In the genomic region with DNA sequence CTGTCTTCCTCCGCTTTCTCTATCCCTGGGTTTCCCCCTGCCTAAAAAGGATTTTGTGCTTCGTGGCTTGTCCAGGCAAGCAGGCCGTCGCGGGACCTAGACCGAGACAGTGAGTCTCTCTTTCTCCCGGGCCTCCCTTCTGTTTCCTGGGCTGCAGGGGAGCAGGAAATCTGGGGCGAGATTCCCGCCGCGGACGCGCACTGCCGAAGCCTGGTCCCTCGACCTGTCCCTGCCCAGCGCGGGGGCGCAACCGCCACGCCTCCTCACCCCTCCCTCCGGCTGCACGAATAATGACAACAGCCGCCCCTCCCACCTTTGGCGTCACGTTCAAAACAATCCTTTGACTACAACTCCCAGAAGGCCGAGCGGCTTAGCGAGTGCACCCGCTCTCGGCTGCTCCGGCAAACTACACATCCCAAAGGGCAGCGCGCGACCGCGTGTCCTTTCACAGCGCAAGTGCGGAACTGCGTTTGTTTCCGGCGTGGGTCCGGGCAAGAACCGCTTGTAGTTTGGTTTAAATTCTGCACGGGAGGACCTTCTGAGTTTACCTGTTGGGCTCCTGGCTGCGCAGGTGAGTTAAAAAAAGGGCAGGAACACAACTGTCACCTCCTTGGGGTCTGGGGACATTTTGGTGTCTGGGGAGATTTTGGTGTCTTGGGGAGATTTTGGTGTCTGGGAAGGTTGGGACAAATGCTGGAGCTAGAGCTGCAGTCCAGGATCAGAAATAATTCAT, we compare ENCODE assay signal across 1 cellular context.
TF ChIP-seq lines count a peak whose summit lies in the region.

A gene (plus strand): TSS at position 473 of the 733 bp plus-strand sequence. CDS start 1,715 bp downstream, outside the sequence.

TF ChIP-seq in HepG2, 621 proteins besides CTCF, POLR2A, EP300 and RAD21 (continued from another document and continues in another):
- TF ChIP-seq, protein P1, sequence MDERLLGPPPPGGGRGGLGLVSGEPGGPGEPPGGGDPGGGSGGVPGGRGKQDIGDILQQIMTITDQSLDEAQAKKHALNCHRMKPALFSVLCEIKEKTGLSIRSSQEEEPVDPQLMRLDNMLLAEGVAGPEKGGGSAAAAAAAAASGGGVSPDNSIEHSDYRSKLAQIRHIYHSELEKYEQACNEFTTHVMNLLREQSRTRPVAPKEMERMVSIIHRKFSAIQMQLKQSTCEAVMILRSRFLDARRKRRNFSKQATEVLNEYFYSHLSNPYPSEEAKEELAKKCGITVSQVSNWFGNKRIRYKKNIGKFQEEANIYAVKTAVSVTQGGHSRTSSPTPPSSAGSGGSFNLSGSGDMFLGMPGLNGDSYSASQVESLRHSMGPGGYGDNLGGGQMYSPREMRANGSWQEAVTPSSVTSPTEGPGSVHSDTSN (CRISPR knock-in tag; IDR thresholded peaks at IDR 0.05), result no peak
- TF ChIP-seq, protein P2, sequence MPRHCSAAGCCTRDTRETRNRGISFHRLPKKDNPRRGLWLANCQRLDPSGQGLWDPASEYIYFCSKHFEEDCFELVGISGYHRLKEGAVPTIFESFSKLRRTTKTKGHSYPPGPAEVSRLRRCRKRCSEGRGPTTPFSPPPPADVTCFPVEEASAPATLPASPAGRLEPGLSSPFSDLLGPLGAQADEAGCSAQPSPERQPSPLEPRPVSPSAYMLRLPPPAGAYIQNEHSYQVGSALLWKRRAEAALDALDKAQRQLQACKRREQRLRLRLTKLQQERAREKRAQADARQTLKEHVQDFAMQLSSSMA (CRISPR knock-in tag; IDR thresholded peaks at IDR 0.05), result 0 out of 2 replicates have a peak, but pooled peaks have one; percentile 21
- no peak for TF ChIP-seq MYNN (CRISPR knock-in tag; IDR thresholded peaks at IDR 0.05; ENCODE audit: low read depth)
- peak; percentile 91 for TF ChIP-seq SOX5 (CRISPR knock-in tag; IDR thresholded peaks at IDR 0.05; ENCODE audit: borderline replicate concordance)
- TF ChIP-seq, protein P3, sequence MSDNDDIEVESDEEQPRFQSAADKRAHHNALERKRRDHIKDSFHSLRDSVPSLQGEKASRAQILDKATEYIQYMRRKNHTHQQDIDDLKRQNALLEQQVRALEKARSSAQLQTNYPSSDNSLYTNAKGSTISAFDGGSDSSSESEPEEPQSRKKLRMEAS (IDR thresholded peaks at IDR 0.05), result peak; percentile 92
- TF ChIP-seq ZNF547 (CRISPR knock-in tag; IDR thresholded peaks at IDR 0.05), result no peak
- TF ChIP-seq RNF2 (conservative IDR thresholded peaks at IDR 0.05; ENCODE audit: low read depth), result no peak
- 0 out of 2 replicates have a peak, but pooled peaks have one; percentile 31 for TF ChIP-seq REL (CRISPR knock-in tag; conservative IDR thresholded peaks at IDR 0.05)
- 0 out of 2 replicates have a peak, but pooled peaks have one; percentile 20 for TF ChIP-seq DPF2 (CRISPR knock-in tag; IDR thresholded peaks at IDR 0.05; ENCODE audit: borderline replicate concordance, low read depth)
- TF ChIP-seq ZBTB7B (CRISPR knock-in tag; IDR thresholded peaks at IDR 0.05), result 0 out of 2 replicates have a peak, but pooled peaks have one; percentile 42
- TF ChIP-seq RXRA (CRISPR knock-in tag; IDR thresholded peaks at IDR 0.05), result peak; percentile 69
- peak; percentile 89 for TF ChIP-seq FOXC1 (CRISPR knock-in tag; IDR thresholded peaks at IDR 0.05; ENCODE audit: borderline replicate concordance)
- TF ChIP-seq YY1 (IDR thresholded peaks at IDR 0.05; ENCODE audit: insufficient read depth, insufficient replicate concordance, low read depth, low read length), result peak; percentile 63
- TF ChIP-seq MYC (CRISPR knock-in tag; IDR thresholded peaks at IDR 0.05; ENCODE audit: borderline replicate concordance), result peak; percentile 98
- TF ChIP-seq ZNF766 (CRISPR knock-in tag; IDR thresholded peaks at IDR 0.05; ENCODE audit: borderline replicate concordance), result no peak
- TF ChIP-seq RBFOX2 (IDR thresholded peaks at IDR 0.05; ENCODE audit: low read depth, low read length), result peak; percentile 64
- TF ChIP-seq, protein P4, sequence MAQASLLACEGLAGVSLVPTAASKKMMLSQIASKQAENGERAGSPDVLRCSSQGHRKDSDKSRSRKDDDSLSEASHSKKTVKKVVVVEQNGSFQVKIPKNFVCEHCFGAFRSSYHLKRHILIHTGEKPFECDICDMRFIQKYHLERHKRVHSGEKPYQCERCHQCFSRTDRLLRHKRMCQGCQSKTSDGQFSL (CRISPR knock-in tag; IDR thresholded peaks at IDR 0.05), result 0 out of 2 replicates have a peak, but pooled peaks have one; percentile 22
- TF ChIP-seq, protein P5, sequence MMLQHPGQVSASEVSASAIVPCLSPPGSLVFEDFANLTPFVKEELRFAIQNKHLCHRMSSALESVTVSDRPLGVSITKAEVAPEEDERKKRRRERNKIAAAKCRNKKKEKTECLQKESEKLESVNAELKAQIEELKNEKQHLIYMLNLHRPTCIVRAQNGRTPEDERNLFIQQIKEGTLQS (CRISPR knock-in tag; IDR thresholded peaks at IDR 0.05), result peak; percentile 54; the same call in 1 of the 2 replicates
- TF ChIP-seq, protein P6, sequence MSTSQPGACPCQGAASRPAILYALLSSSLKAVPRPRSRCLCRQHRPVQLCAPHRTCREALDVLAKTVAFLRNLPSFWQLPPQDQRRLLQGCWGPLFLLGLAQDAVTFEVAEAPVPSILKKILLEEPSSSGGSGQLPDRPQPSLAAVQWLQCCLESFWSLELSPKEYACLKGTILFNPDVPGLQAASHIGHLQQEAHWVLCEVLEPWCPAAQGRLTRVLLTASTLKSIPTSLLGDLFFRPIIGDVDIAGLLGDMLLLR (CRISPR knock-in tag; IDR thresholded peaks at IDR 0.05), result peak; percentile 71; the same call in 1 of the 2 replicates
- no peak for TF ChIP-seq CBX2 (IDR thresholded peaks at IDR 0.05; ENCODE audit: low read depth, low read length)
- TF ChIP-seq CBX2 (CRISPR knock-in tag; IDR thresholded peaks at IDR 0.05; ENCODE audit: low read depth), result no peak
- TF ChIP-seq, protein P7, sequence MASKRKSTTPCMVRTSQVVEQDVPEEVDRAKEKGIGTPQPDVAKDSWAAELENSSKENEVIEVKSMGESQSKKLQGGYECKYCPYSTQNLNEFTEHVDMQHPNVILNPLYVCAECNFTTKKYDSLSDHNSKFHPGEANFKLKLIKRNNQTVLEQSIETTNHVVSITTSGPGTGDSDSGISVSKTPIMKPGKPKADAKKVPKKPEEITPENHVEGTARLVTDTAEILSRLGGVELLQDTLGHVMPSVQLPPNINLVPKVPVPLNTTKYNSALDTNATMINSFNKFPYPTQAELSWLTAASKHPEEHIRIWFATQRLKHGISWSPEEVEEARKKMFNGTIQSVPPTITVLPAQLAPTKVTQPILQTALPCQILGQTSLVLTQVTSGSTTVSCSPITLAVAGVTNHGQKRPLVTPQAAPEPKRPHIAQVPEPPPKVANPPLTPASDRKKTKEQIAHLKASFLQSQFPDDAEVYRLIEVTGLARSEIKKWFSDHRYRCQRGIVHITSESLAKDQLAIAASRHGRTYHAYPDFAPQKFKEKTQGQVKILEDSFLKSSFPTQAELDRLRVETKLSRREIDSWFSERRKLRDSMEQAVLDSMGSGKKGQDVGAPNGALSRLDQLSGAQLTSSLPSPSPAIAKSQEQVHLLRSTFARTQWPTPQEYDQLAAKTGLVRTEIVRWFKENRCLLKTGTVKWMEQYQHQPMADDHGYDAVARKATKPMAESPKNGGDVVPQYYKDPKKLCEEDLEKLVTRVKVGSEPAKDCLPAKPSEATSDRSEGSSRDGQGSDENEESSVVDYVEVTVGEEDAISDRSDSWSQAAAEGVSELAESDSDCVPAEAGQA (IDR thresholded peaks at IDR 0.05; ENCODE audit: low read depth), result peak; percentile 76; the same call in 1 of the 2 replicates
- TF ChIP-seq, protein P7 (CRISPR knock-in tag; IDR thresholded peaks at IDR 0.05; ENCODE audit: borderline replicate concordance), result no peak
- TF ChIP-seq, protein P8, sequence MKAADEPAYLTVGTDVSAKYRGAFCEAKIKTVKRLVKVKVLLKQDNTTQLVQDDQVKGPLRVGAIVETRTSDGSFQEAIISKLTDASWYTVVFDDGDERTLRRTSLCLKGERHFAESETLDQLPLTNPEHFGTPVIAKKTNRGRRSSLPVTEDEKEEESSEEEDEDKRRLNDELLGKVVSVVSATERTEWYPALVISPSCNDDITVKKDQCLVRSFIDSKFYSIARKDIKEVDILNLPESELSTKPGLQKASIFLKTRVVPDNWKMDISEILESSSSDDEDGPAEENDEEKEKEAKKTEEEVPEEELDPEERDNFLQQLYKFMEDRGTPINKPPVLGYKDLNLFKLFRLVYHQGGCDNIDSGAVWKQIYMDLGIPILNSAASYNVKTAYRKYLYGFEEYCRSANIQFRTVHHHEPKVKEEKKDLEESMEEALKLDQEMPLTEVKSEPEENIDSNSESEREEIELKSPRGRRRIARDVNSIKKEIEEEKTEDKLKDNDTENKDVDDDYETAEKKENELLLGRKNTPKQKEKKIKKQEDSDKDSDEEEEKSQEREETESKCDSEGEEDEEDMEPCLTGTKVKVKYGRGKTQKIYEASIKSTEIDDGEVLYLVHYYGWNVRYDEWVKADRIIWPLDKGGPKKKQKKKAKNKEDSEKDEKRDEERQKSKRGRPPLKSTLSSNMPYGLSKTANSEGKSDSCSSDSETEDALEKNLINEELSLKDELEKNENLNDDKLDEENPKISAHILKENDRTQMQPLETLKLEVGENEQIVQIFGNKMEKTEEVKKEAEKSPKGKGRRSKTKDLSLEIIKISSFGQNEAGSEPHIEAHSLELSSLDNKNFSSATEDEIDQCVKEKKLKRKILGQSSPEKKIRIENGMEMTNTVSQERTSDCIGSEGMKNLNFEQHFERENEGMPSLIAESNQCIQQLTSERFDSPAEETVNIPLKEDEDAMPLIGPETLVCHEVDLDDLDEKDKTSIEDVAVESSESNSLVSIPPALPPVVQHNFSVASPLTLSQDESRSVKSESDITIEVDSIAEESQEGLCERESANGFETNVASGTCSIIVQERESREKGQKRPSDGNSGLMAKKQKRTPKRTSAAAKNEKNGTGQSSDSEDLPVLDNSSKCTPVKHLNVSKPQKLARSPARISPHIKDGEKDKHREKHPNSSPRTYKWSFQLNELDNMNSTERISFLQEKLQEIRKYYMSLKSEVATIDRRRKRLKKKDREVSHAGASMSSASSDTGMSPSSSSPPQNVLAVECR (CRISPR knock-in tag; IDR thresholded peaks at IDR 0.05; ENCODE audit: borderline replicate concordance), result peak; percentile 98
- no peak for TF ChIP-seq ZFAT (CRISPR knock-in tag; conservative IDR thresholded peaks at IDR 0.05)
- no peak for TF ChIP-seq NONO (IDR thresholded peaks at IDR 0.05)
- peak; percentile 91 for TF ChIP-seq NONO (CRISPR knock-in tag; conservative IDR thresholded peaks at IDR 0.05)
- TF ChIP-seq ZFP41 (CRISPR knock-in tag; IDR thresholded peaks at IDR 0.05; ENCODE audit: borderline replicate concordance), result peak; percentile 32; the same call in 1 of the 2 replicates
- TF ChIP-seq ESRRA (CRISPR knock-in tag; IDR thresholded peaks at IDR 0.05; ENCODE audit: low read depth), result peak; percentile 51; the same call in 1 of the 2 replicates
- TF ChIP-seq, protein P9, sequence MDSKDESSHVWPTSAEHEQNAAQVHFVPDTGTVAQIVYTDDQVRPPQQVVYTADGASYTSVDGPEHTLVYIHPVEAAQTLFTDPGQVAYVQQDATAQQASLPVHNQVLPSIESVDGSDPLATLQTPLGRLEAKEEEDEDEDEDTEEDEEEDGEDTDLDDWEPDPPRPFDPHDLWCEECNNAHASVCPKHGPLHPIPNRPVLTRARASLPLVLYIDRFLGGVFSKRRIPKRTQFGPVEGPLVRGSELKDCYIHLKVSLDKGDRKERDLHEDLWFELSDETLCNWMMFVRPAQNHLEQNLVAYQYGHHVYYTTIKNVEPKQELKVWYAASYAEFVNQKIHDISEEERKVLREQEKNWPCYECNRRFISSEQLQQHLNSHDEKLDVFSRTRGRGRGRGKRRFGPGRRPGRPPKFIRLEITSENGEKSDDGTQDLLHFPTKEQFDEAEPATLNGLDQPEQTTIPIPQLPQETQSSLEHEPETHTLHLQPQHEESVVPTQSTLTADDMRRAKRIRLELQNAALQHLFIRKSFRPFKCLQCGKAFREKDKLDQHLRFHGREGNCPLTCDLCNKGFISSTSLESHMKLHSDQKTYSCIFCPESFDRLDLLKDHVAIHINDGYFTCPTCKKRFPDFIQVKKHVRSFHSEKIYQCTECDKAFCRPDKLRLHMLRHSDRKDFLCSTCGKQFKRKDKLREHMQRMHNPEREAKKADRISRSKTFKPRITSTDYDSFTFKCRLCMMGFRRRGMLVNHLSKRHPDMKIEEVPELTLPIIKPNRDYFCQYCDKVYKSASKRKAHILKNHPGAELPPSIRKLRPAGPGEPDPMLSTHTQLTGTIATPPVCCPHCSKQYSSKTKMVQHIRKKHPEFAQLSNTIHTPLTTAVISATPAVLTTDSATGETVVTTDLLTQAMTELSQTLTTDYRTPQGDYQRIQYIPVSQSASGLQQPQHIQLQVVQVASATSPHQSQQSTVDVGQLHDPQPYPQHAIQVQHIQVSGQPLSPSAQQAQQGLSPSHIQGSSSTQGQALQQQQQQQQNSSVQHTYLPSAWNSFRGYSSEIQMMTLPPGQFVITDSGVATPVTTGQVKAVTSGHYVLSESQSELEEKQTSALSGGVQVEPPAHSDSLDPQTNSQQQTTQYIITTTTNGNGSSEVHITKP (CRISPR knock-in tag; IDR thresholded peaks at IDR 0.05; ENCODE audit: low read depth), result peak; percentile 97
- TF ChIP-seq, protein P10, sequence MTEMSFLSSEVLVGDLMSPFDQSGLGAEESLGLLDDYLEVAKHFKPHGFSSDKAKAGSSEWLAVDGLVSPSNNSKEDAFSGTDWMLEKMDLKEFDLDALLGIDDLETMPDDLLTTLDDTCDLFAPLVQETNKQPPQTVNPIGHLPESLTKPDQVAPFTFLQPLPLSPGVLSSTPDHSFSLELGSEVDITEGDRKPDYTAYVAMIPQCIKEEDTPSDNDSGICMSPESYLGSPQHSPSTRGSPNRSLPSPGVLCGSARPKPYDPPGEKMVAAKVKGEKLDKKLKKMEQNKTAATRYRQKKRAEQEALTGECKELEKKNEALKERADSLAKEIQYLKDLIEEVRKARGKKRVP (CRISPR knock-in tag; IDR thresholded peaks at IDR 0.05), result peak in 1 of 2 experiments; percentile 83; a peak in 2 of 4 replicates
- no peak for TF ChIP-seq JDP2 (CRISPR knock-in tag; IDR thresholded peaks at IDR 0.05; ENCODE audit: borderline replicate concordance)
- peak; percentile 74 for TF ChIP-seq ASH2L (IDR thresholded peaks at IDR 0.05; ENCODE audit: insufficient read length, low read depth, low read length)
